Comparison of ENCODE assay signal across 21 cellular contexts in genomic region chr7:30840176-30841024, GRCh38.
"Had no signal": no experiment of that assay in that cellular context is flagged by ENCODE, and none has a peak within 500 bp of the region (broad histone marks: within the 10 kb centered on the region; RNA-seq: fewer than 3 reads in every experiment).

No MANE protein-coding gene starts in this region.

- H3K36me3 ChIP-seq: ovary, tibial nerve had no signal

- H3K9me3 ChIP-seq: ovary, psoas muscle, sigmoid colon, stomach, suprapubic skin, tibial nerve had no signal

- H3K27ac ChIP-seq: ovary, psoas muscle, stomach, suprapubic skin had no signal

- DNase-seq: activated CD4-positive, alpha-beta T cell treated with anti-CD3 and anti-CD28 coated beads for 1 hour; activated CD4-positive, alpha-beta T cell treated with anti-CD3 and anti-CD28 coated beads, Interleukin-2, amount 50 U/mL, for 1 hour; activated effector memory CD4-positive, alpha-beta T cell treated with Interleukin-2 at 50 U/mL for 16 hours; activated naive CD4-positive, alpha-beta T cell treated with anti-CD3 and anti-CD28 coated beads, Interleukin-2, amount 10 ng/mL, durations not matched to agents 7 days and 5 days; activated T-cell treated with anti-CD3 and anti-CD28 coated beads, Interleukin-2, amount 50 U/mL, for 72 hours; amygdala; effector CD4-positive, alpha-beta T cell; foreskin melanocyte; hypothalamus; left colon; psoas muscle; sigmoid colon; stimulated activated CD4-positive, alpha-beta T cell treated with anti-CD3 and anti-CD28 coated beads, Interleukin-15, amount 100 ng/mL, for 24 hours; stomach; T-helper 1 cell had no signal

- ATAC-seq: activated T-cell treated with anti-CD3 and anti-CD28 coated beads, Interleukin-2, amount 50 U/mL, for 72 hours; left colon; naive thymus-derived CD8-positive, alpha-beta T cell; psoas muscle; stimulated activated memory B cell treated with anti-CD40 and anti-IgM and Interleukin-4, amounts not matched to agents 10 μg/mL and 1 μg/mL and 100 μg/mL, for 72 hours had no signal

- H3K27me3 ChIP-seq: ovary, sigmoid colon, stomach, suprapubic skin, tibial nerve had no signal

- H3K4me3 ChIP-seq: ovary, psoas muscle, sigmoid colon, smooth muscle cell, stomach, suprapubic skin, tibial nerve had no signal

- H3K4me1 ChIP-seq: psoas muscle had no signal
